11 cellular contexts compared by ENCODE assay signal in genomic region chr13:102440259-102440936, GRCh38. TPM values are rescaled to one million over a fixed set of nuclear protein-coding genes. Genes with fewer than 3 reads are reported as not detected.
DNase-seq lines count a peak whose midpoint lies in the region; ATAC-seq and TF ChIP-seq lines count a peak whose summit lies in the region.
"Had no signal": no experiment of that assay in that cellular context is flagged by ENCODE, and none has a peak within 500 bp of the region (broad histone marks: within the 10 kb centered on the region; RNA-seq: fewer than 3 reads in every experiment).

No MANE protein-coding gene starts in this region.

- DNase-seq in HK-2 (ENCODE audit: unreplicated experiment) (peak; percentile 46), lower lobe of right lung (peak; percentile 48), cerebellum (ENCODE audit: low spot score) (no peak), GM03348 (ENCODE audit: low spot score) (no peak)
- no peak for DNase-seq in activated CD4-positive, alpha-beta T cell treated with anti-CD3 and anti-CD28 coated beads, Interleukin-2, amount 10 ng/mL, durations not matched to agents 7 days and 5 days
- DNase-seq in activated naive CD8-positive, alpha-beta T cell treated with anti-CD3 and anti-CD28 coated beads, Interleukin-2, amount 50 U/mL, for 24 hours: no peak
- DNase-seq: DND-41, NCI-H446 treated with DMSO at 0.1 percent for 48 hours had no signal

- H3K27ac ChIP-seq in lower lobe of right lung: no peak overlapping the region
- H3K27ac ChIP-seq: HL-60 had no signal

- CTCF ChIA-PET in activated CD4-positive, alpha-beta T cell treated with anti-CD3 and anti-CD28 coated beads, Interleukin-2, amount 10 ng/mL, durations not matched to agents 7 days and 5 days (lab: Charles Lee): interaction anchor here (0.6 kb wide), 1 partner anchor 484 kb away, joined by 3 read pairs; no protein-coding TSS in a partner anchor

- no peaks in the 10 kb centered on the region for H3K4me1 ChIP-seq in lower lobe of right lung

- no peaks in the 10 kb centered on the region for H3K4me1 Mint-ChIP-seq in activated CD4-positive, alpha-beta T cell treated with anti-CD3 and anti-CD28 coated beads, Interleukin-2, amount 10 ng/mL, durations not matched to agents 7 days and 5 days
- no peaks in the 10 kb centered on the region for H3K4me1 Mint-ChIP-seq in activated naive CD8-positive, alpha-beta T cell treated with anti-CD3 and anti-CD28 coated beads, Interleukin-2, amount 50 U/mL, for 24 hours

- H3K9me3 ChIP-seq in lower lobe of right lung: no peaks in the 10 kb centered on the region

- peak; percentile 66 for ATAC-seq in GM18870 (IDR thresholded peaks at IDR 0.05; ENCODE audit: unreplicated experiment)
- peak; percentile 39 for ATAC-seq in HG02623 (IDR thresholded peaks at IDR 0.05; ENCODE audit: unreplicated experiment)
- no peak for ATAC-seq in lower lobe of right lung
- ATAC-seq in activated naive CD8-positive, alpha-beta T cell treated with anti-CD3 and anti-CD28 coated beads, Interleukin-2, amount 50 U/mL, for 24 hours: no peak

- intact Hi-C loops in lower lobe of right lung (cut with DNase I): no loop called here

- no peak overlapping the region for H3K4me3 ChIP-seq in lower lobe of right lung

- no peaks in the 10 kb centered on the region for H3K36me3 ChIP-seq in lower lobe of right lung

- H3K9me3 Mint-ChIP-seq in activated CD4-positive, alpha-beta T cell treated with anti-CD3 and anti-CD28 coated beads, Interleukin-2, amount 10 ng/mL, durations not matched to agents 7 days and 5 days: no peaks in the 10 kb centered on the region
- peaks cover 9% of the 10 kb centered on the region for H3K9me3 Mint-ChIP-seq in activated naive CD8-positive, alpha-beta T cell treated with anti-CD3 and anti-CD28 coated beads, Interleukin-2, amount 50 U/mL, for 24 hours

- no peak for TF ChIP-seq CTCF in lower lobe of right lung (IDR thresholded peaks at IDR 0.05)

- H3K36me3 Mint-ChIP-seq in activated CD4-positive, alpha-beta T cell treated with anti-CD3 and anti-CD28 coated beads, Interleukin-2, amount 10 ng/mL, durations not matched to agents 7 days and 5 days (ENCODE audit: low read depth): no peaks in the 10 kb centered on the region
- no peaks in the 10 kb centered on the region for H3K36me3 Mint-ChIP-seq in activated naive CD8-positive, alpha-beta T cell treated with anti-CD3 and anti-CD28 coated beads, Interleukin-2, amount 50 U/mL, for 24 hours (ENCODE audit: low read depth)

- H3K27me3 ChIP-seq in lower lobe of right lung (ENCODE audit: low read depth): no peaks in the 10 kb centered on the region

- no peak overlapping the region for H3K27ac Mint-ChIP-seq in activated CD4-positive, alpha-beta T cell treated with anti-CD3 and anti-CD28 coated beads, Interleukin-2, amount 10 ng/mL, durations not matched to agents 7 days and 5 days
- no peak overlapping the region for H3K27ac Mint-ChIP-seq in activated naive CD8-positive, alpha-beta T cell treated with anti-CD3 and anti-CD28 coated beads, Interleukin-2, amount 50 U/mL, for 24 hours

- peaks cover 5% of the 10 kb centered on the region for H3K27me3 Mint-ChIP-seq in activated CD4-positive, alpha-beta T cell treated with anti-CD3 and anti-CD28 coated beads, Interleukin-2, amount 10 ng/mL, durations not matched to agents 7 days and 5 days
- H3K27me3 Mint-ChIP-seq in activated naive CD8-positive, alpha-beta T cell treated with anti-CD3 and anti-CD28 coated beads, Interleukin-2, amount 50 U/mL, for 24 hours: peaks cover 6% of the 10 kb centered on the region

- POLR2A ChIA-PET in activated CD4-positive, alpha-beta T cell treated with anti-CD3 and anti-CD28 coated beads, Interleukin-2, amount 10 ng/mL, durations not matched to agents 7 days and 5 days (lab: Charles Lee): no interaction called here

- H3K4me3 Mint-ChIP-seq in activated CD4-positive, alpha-beta T cell treated with anti-CD3 and anti-CD28 coated beads, Interleukin-2, amount 10 ng/mL, durations not matched to agents 7 days and 5 days: no peak overlapping the region
- no peak overlapping the region for H3K4me3 Mint-ChIP-seq in activated naive CD8-positive, alpha-beta T cell treated with anti-CD3 and anti-CD28 coated beads, Interleukin-2, amount 50 U/mL, for 24 hours

RNA-seq across cellular contexts. Expression of gene FGF14, which starts 38.5 kb away (rescaled TPM):
- total RNA-seq in lower lobe of right lung (5.0 TPM), cerebellum (86.1 TPM)
- not detected for total RNA-seq in activated CD4-positive, alpha-beta T cell treated with anti-CD3 and anti-CD28 coated beads, Interleukin-2, amount 10 ng/mL, durations not matched to agents 7 days and 5 days

Comparison
In these comparisons a context has a peak if more than half of its experiments do, and no peak if none do; other contexts are left out.
1. ATAC-seq: peak in GM18870 (single experiment) and HG02623 (single experiment); none in lower lobe of right lung (0 of 2) and activated naive CD8-positive, alpha-beta T cell treated with anti-CD3 and anti-CD28 coated beads, Interleukin-2, amount 50 U/mL, for 24 hours (single experiment).
2. DNase-seq: peak in HK-2 (single experiment) and lower lobe of right lung (single experiment); none in cerebellum (single experiment), GM03348 (single experiment), activated CD4-positive, alpha-beta T cell treated with anti-CD3 and anti-CD28 coated beads, Interleukin-2, amount 10 ng/mL, durations not matched to agents 7 days and 5 days (single experiment) and activated naive CD8-positive, alpha-beta T cell treated with anti-CD3 and anti-CD28 coated beads, Interleukin-2, amount 50 U/mL, for 24 hours (single experiment).
3. RNA of gene FGF14, which starts 38.5 kb away (total RNA-seq): 86.1 TPM in cerebellum (single experiment); 5.0 TPM in lower lobe of right lung (single experiment) and not detected in activated CD4-positive, alpha-beta T cell treated with anti-CD3 and anti-CD28 coated beads, Interleukin-2, amount 10 ng/mL, durations not matched to agents 7 days and 5 days; every median in the first group is over 10 times any median in the second.